8 cellular contexts compared by ENCODE assay signal in the genomic region with DNA sequence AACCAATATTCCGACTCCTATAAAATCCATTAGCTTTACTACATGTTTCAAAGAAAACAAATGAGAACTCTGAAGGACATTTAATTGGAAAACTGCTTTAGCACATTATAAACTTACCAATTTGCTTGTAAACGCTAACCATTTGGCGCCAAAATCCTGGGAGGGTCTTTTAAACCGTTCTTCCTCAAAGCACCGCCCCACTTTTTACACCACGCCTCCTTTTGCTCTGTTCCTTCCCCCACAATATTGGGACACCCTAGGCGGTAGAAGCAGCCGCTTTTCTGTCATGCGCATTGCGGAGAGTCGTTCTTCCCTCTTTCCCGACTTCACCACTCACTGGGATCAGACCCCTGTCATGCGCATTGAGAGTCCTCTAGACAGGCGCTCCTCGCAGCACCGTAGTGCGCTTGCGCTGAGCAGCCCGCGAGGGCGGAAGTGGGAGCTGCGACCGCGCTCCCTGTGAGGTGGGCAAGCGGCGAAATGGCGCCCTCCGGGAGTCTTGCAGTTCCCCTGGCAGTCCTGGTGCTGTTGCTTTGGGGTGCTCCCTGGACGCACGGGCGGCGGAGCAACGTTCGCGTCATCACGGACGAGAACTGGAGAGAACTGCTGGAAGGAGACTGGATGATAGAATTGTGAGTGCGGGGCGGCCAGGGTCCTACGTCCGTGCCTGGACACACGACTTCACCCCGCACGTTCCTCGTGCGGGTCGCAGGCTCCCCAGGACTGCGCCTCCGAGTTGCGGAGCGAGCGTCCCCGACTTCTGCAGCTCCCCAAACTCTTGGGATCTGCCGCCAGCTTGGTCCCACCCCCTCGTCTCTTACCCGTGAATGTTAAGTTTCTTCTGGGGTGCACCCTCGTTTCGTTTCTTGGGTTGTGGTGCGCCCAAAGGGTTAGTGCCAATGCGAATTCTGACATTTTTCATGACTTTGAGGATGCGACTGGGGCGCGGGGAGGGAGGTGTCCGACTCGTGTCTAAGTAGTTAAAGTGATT. TPM values are rescaled to one million over a fixed set of nuclear protein-coding genes. Genes with fewer than 3 reads are reported as not detected.
A peak's percentile ranks its signal among the peaks of the same experiment; 100 is the strongest.
DNase-seq lines count a peak whose midpoint lies in the region; ATAC-seq and TF ChIP-seq lines count a peak whose summit lies in the region.

A gene with protein sequence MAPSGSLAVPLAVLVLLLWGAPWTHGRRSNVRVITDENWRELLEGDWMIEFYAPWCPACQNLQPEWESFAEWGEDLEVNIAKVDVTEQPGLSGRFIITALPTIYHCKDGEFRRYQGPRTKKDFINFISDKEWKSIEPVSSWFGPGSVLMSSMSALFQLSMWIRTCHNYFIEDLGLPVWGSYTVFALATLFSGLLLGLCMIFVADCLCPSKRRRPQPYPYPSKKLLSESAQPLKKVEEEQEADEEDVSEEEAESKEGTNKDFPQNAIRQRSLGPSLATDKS (plus strand): TSS at position 435 of the 991 bp plus-strand sequence. CDS start 46 bp downstream, at position 481.

- H3K4me3 ChIP-seq in endodermal cell (ENCODE audit: low read length) (peak within 1 kb of the TSS; percentile 98), mesenchymal stem cell (ENCODE audit: insufficient read depth in 1 of 2, low read depth in 1 of 2, low read length in 2 of 2) (peak within 1 kb of the TSS; percentile 96 to 99)

- H3K23ac ChIP-seq in mesenchymal stem cell (ENCODE audit: low read length in 2 of 2), result peak within 1 kb of the TSS in 1 of 2 experiments; percentile 100

- peak within 1 kb of the TSS in 1 of 2 experiments; percentile 29 for H2BK12ac ChIP-seq in mesenchymal stem cell (ENCODE audit: low read length in 2 of 2)

- 1 to 5% methylated on average over 20 to 63 of the region's 65 CpGs for WGBS in endodermal cell (ENCODE audit: insufficient coverage in 1 of 2, insufficient read length in 1 of 2), 2 experiments
- WGBS in mesenchymal stem cell, result 2% methylated on average over 54 of the region's 65 CpGs

- H3K14ac ChIP-seq in mesenchymal stem cell (ENCODE audit: low read length in 2 of 2), result peak within 1 kb of the TSS; percentile 25 to 99

- no peak within 1 kb of the TSS for H2BK15ac ChIP-seq in mesenchymal stem cell (ENCODE audit: low read depth, poor library complexity, severe bottlenecking)

- H2BK5ac ChIP-seq in mesenchymal stem cell (ENCODE audit: low read depth, low read length, poor library complexity, severe bottlenecking), result peak within 1 kb of the TSS; percentile 19

- CTCF ChIA-PET in Calu3 (lab: Charles Lee), result interaction anchor here (0.6 to 0.7 kb wide), 3 partner anchors 22 to 511 kb away, joined by 3 to 5 read pairs (median 4); no protein-coding TSS in a partner anchor

- intact Hi-C loops in Calu3 (cut with micrococcal nuclease; ENCODE audit: unreplicated experiment), result no loop called here

- no TSS peak for BruUV-seq in Calu3 (replicated peaks; lab: Mats Ljungman, UMichigan)

- H3K9ac ChIP-seq in endodermal cell (ENCODE audit: extremely low read depth, low read length, poor library complexity, severe bottlenecking) (peak within 1 kb of the TSS; percentile 88), mesenchymal stem cell (ENCODE audit: low read length) (peak within 1 kb of the TSS; percentile 93)

- H3K36me3 ChIP-seq in endodermal cell (ENCODE audit: control insufficient read depth, insufficient read depth, low read length) (peaks cover 14% of the 10 kb centered on the region), mesenchymal stem cell (ENCODE audit: control insufficient read depth in 1 of 2, insufficient read depth in 2 of 2, low read depth in 1 of 2, low read length in 2 of 2) (peaks cover 0 to 6% of the 10 kb centered on the region in 2 experiments)

- H2BK120ac ChIP-seq in mesenchymal stem cell (ENCODE audit: low read depth, low read length), result no peak within 1 kb of the TSS

- peak within 1 kb of the TSS; percentile 35 to 99 for H3K4ac ChIP-seq in mesenchymal stem cell (ENCODE audit: low read depth in 1 of 2, low read length in 2 of 2)

- no peaks in the 10 kb centered on the region for H3K79me1 ChIP-seq in mesenchymal stem cell (replicated peaks; ENCODE audit: low read length, poor library complexity, severe bottlenecking)

- peak; percentile 94 for DNase-seq in Calu3
- DNase-seq in HUDEP-2 (lab: John Stamatoyannopoulos, UW; ENCODE audit: unreplicated experiment in 76 of 76), result peak in 75 of 76 experiments; percentile 65 to 99 (median 94)
- DNase-seq in NOMO-1 treated with dmso at 0.1 percent for 144 hours (lab: John Stamatoyannopoulos, UW; ENCODE audit: unreplicated experiment), result peak; percentile 94
- DNase-seq in activated CD8-positive, alpha-beta memory T cell treated with anti-CD3 and anti-CD28 coated beads for 48 hours (ENCODE audit: low read depth in 2 of 3, low spot score in 2 of 3), result peak; percentile 74 to 90 (median 80)
- DNase-seq in endodermal cell, result peak; percentile 99
- DNase-seq in mesenchymal stem cell, result peak; percentile 99
- peak; percentile 81 for DNase-seq in stimulated activated CD8-positive, alpha-beta memory T cell treated with anti-CD3 and anti-CD28 coated beads, Interleukin-12 subunit alpha, Interleukin-12 subunit beta, amount 100 ng/mL, for 4 hours (ENCODE audit: low read depth)

- peak within 1 kb of the TSS; percentile 48 for H3K4me2 ChIP-seq in mesenchymal stem cell (ENCODE audit: low read length, poor library complexity, severe bottlenecking)

- TF ChIP-seq CTCF in Calu3 (IDR thresholded peaks at IDR 0.05; ENCODE audit: unreplicated experiment), result no peak
- peak; percentile 45 for TF ChIP-seq CTCF in endodermal cell (conservative IDR thresholded peaks at IDR 0.05)

- no peaks in the 10 kb centered on the region for H3K9me3 Mint-ChIP-seq in Calu3 (ENCODE audit: low read depth, unreplicated experiment)
- H3K9me3 Mint-ChIP-seq in endodermal cell, result no peaks in the 10 kb centered on the region

- H3K4me3 Mint-ChIP-seq in Calu3 (ENCODE audit: low read depth, unreplicated experiment) (no peak within 1 kb of the TSS), endodermal cell (no peak within 1 kb of the TSS)

- H3K27me3 ChIP-seq in endodermal cell (ENCODE audit: control insufficient read depth, insufficient read depth, low read length, poor library complexity, severe bottlenecking) (no peaks in the 10 kb centered on the region), mesenchymal stem cell (ENCODE audit: control insufficient read depth in 1 of 2, insufficient read depth in 1 of 2, low read length in 2 of 2) (no peaks in the 10 kb centered on the region)

- H3K27ac Mint-ChIP-seq in Calu3 (ENCODE audit: unreplicated experiment) (no peak within 1 kb of the TSS), endodermal cell (no peak within 1 kb of the TSS)

- H3K27ac ChIP-seq in endodermal cell (ENCODE audit: low read depth, low read length), result peak within 1 kb of the TSS; percentile 85
- peak within 1 kb of the TSS; percentile 10 for H3K27ac ChIP-seq in mesenchymal stem cell (ENCODE audit: low read length, poor library complexity, severe bottlenecking)

- peak within 1 kb of the TSS; percentile 98 for H4K8ac ChIP-seq in mesenchymal stem cell (ENCODE audit: low read length)

- H2AFZ ChIP-seq in mesenchymal stem cell (ENCODE audit: low read depth, low read length), result peak within 1 kb of the TSS; percentile 99

- H3K4me1 ChIP-seq in endodermal cell (ENCODE audit: control insufficient read depth, insufficient read depth, low read length) (peaks cover 2% of the 10 kb centered on the region), mesenchymal stem cell (ENCODE audit: control insufficient read depth, insufficient read depth, low read depth, low read length) (peaks cover 2% of the 10 kb centered on the region)

- H3K18ac ChIP-seq in mesenchymal stem cell (ENCODE audit: low read depth in 1 of 2, low read length in 2 of 2), result peak within 1 kb of the TSS; percentile 37 to 98

- peak; percentile 87 for ATAC-seq in GM21390 (IDR thresholded peaks at IDR 0.05; ENCODE audit: unreplicated experiment)

- H2AK5ac ChIP-seq in mesenchymal stem cell (ENCODE audit: low read length, severe bottlenecking), result no peak within 1 kb of the TSS

- H3K9me3 ChIP-seq in endodermal cell (ENCODE audit: control insufficient read depth, low read length), result no peaks in the 10 kb centered on the region
- no peaks in the 10 kb centered on the region for H3K9me3 ChIP-seq in mesenchymal stem cell (ENCODE audit: control insufficient read depth, low read length)

- H3K27me3 Mint-ChIP-seq in Calu3 (ENCODE audit: unreplicated experiment) (no peaks in the 10 kb centered on the region), endodermal cell (ENCODE audit: insufficient read depth) (no peaks in the 10 kb centered on the region)

- H3K4me1 Mint-ChIP-seq in Calu3 (ENCODE audit: low read depth, unreplicated experiment) (no peaks in the 10 kb centered on the region), endodermal cell (peaks cover 12% of the 10 kb centered on the region)

- peak within 1 kb of the TSS; percentile 86 for H4K91ac ChIP-seq in mesenchymal stem cell (ENCODE audit: low read length)

- H3K36me3 Mint-ChIP-seq in Calu3 (ENCODE audit: insufficient read depth, unreplicated experiment) (no peaks in the 10 kb centered on the region), endodermal cell (ENCODE audit: low read depth) (peaks cover 11% of the 10 kb centered on the region)

RNA-seq across cellular contexts. Expression of the gene that starts here (rescaled TPM):
- total RNA-seq in Calu3 (2022) (53.8 and 56.3 TPM in 2 replicates), endodermal cell (10 to 100 TPM; 28.8 to 36.1 TPM)
- polyA plus RNA-seq in endodermal cell (2013, experiment 1 of 2), result 64.9 TPM
- 56.9 TPM for polyA plus RNA-seq in endodermal cell (2013, experiment 2 of 2)
- 41.5 TPM for polyA plus RNA-seq in mesenchymal stem cell (2013, experiment 1 of 2)
- polyA plus RNA-seq in mesenchymal stem cell (2013, experiment 2 of 2), result 48.2 TPM

Comparison
In these comparisons a context has a peak if more than half of its experiments do, and no peak if none do; other contexts are left out.
1. Peak in every context shown above with its lines: DNase-seq, ATAC-seq, H3K4me3 ChIP-seq and H3K27ac ChIP-seq.